22 cellular contexts compared by ENCODE assay signal in genomic region chr18:37243756-37244155, GRCh38.
A peak's percentile ranks its signal among the peaks of the same experiment; 100 is the strongest.
DNase-seq lines count a peak whose midpoint lies in the region; FAIRE-seq and TF ChIP-seq lines count a peak whose summit lies in the region.
"Had no signal": no experiment of that assay in that cellular context is flagged by ENCODE, and none has a peak within 500 bp of the region (broad histone marks: within the 10 kb centered on the region; RNA-seq: fewer than 3 reads in every experiment).

No MANE protein-coding gene starts in this region.

- H3K27me3 Mint-ChIP-seq in astrocyte (ENCODE audit: low read depth, unreplicated experiment), result peaks cover 46% of the 10 kb centered on the region

- H3K36me3 ChIP-seq in ES-I3 (ENCODE audit: insufficient read depth, low read length), result no peaks in the 10 kb centered on the region
- no peaks in the 10 kb centered on the region for H3K36me3 ChIP-seq in astrocyte (ENCODE audit: insufficient read depth, low read length)
- no peaks in the 10 kb centered on the region for H3K36me3 ChIP-seq in osteoblast (ENCODE audit: insufficient read depth, low read length)
- H3K36me3 ChIP-seq in stomach, result no peaks in the 10 kb centered on the region
- H3K36me3 ChIP-seq: gastroesophageal sphincter had no signal

- H3K27me3 ChIP-seq in astrocyte (ENCODE audit: insufficient read depth, low read length) (no peaks in the 10 kb centered on the region), osteoblast (ENCODE audit: insufficient read depth, low read length) (peaks cover 19% of the 10 kb centered on the region), dorsolateral prefrontal cortex (peaks cover 0 to 3% (median 0%) of the 10 kb centered on the region in 45 donors), stomach (peaks cover 0 to 18% (median 0%) of the 10 kb centered on the region in 3 donors)

- H3K9ac ChIP-seq in ES-I3 (ENCODE audit: low read depth, low read length), result peak overlapping the region; percentile 20; the same call in 1 of the 2 replicates
- H3K9ac ChIP-seq in astrocyte (ENCODE audit: low read length), result no peak overlapping the region

- 24 to 52% (median 38%) methylated on average over 36 of the region's 36 CpGs for WGBS in stomach, 5 donors

- TF ChIP-seq CTCF in astrocyte (IDR thresholded peaks at IDR 0.05; ENCODE audit: insufficient read depth, low read depth, low read length) (no peak), osteoblast (IDR thresholded peaks at IDR 0.05; ENCODE audit: extremely low read depth, low read depth, low read length) (no peak), dorsolateral prefrontal cortex (IDR thresholded peaks at IDR 0.05 in 54 of 56, conservative IDR thresholded peaks at IDR 0.05 in 2 of 56; ENCODE audit: low read depth in 1 of 56, partially characterized antibody in 56 of 56) (no peak), stomach (IDR thresholded peaks at IDR 0.05) (no peak)

- H3K36me3 Mint-ChIP-seq in astrocyte (ENCODE audit: low read depth, unreplicated experiment), result no peaks in the 10 kb centered on the region

- peak overlapping the region; percentile 67 for H3K4me3 Mint-ChIP-seq in astrocyte (ENCODE audit: unreplicated experiment)
- H3K4me3 Mint-ChIP-seq: activated CD8-positive, alpha-beta T cell treated with anti-CD3 and anti-CD28 coated beads, Interleukin-2, amount 10 ng/mL, durations not matched to agents 7 days and 5 days; activated naive CD8-positive, alpha-beta T cell treated with anti-CD3 and anti-CD28 coated beads, Interleukin-2, amount 50 U/mL, for 24 hours had no signal

- H3K4me3 ChIP-seq in astrocyte (ENCODE audit: insufficient read depth, low read depth, low read length), result peak overlapping the region; percentile 23
- no peak overlapping the region for H3K4me3 ChIP-seq in osteoblast (ENCODE audit: insufficient read depth, low read length)
- H3K4me3 ChIP-seq in dorsolateral prefrontal cortex, result no peak overlapping the region
- H3K4me3 ChIP-seq in stomach, result no peak overlapping the region
- H3K4me3 ChIP-seq: A549, gastroesophageal sphincter had no signal

- no peak for TF ChIP-seq POLR2A in stomach (IDR thresholded peaks at IDR 0.05)

- H3K9me3 ChIP-seq in ES-I3 (ENCODE audit: control insufficient read depth, insufficient read depth, low read length) (no peaks in the 10 kb centered on the region), astrocyte (ENCODE audit: insufficient read depth, low read depth, low read length) (no peaks in the 10 kb centered on the region), osteoblast (ENCODE audit: low read depth, low read length) (no peaks in the 10 kb centered on the region), stomach (no peaks in the 10 kb centered on the region)
- H3K9me3 ChIP-seq: A549, gastroesophageal sphincter had no signal

- no peaks in the 10 kb centered on the region for H3K9me3 Mint-ChIP-seq in astrocyte (ENCODE audit: unreplicated experiment)

- no peak for TF ChIP-seq EP300 in stomach (IDR thresholded peaks at IDR 0.05)

- peaks cover 4% of the 10 kb centered on the region; the same call in 1 of the 2 replicates for H3K4me1 ChIP-seq in ES-I3 (ENCODE audit: insufficient read depth, low read length)
- H3K4me1 ChIP-seq in astrocyte (ENCODE audit: insufficient read depth, low read length), result no peaks in the 10 kb centered on the region
- H3K4me1 ChIP-seq in osteoblast (ENCODE audit: insufficient read depth, low read length), result no peaks in the 10 kb centered on the region
- H3K4me1 ChIP-seq in stomach, result no peaks in the 10 kb centered on the region
- H3K4me1 ChIP-seq: A549, gastroesophageal sphincter had no signal

- no peaks in the 10 kb centered on the region for H4K20me1 ChIP-seq in astrocyte (ENCODE audit: insufficient read depth, low read length)
- no peaks in the 10 kb centered on the region for H4K20me1 ChIP-seq in osteoblast (ENCODE audit: insufficient read depth, low read length)

- no peaks in the 10 kb centered on the region for H3K79me2 ChIP-seq in astrocyte (ENCODE audit: insufficient read depth, low read length)
- H3K79me2 ChIP-seq in osteoblast (ENCODE audit: insufficient read depth, low read length), result no peaks in the 10 kb centered on the region

- H2AFZ ChIP-seq in astrocyte (ENCODE audit: low read depth, low read length), result peak overlapping the region; percentile 34
- H2AFZ ChIP-seq in osteoblast (ENCODE audit: low read length), result no peak overlapping the region

- no peak for FAIRE-seq in astrocyte (lab: Jason Lieb, UNC)
- FAIRE-seq: A549 had no signal

- H3K4me2 ChIP-seq in astrocyte (ENCODE audit: low read length) (peak overlapping the region; percentile 72), osteoblast (ENCODE audit: insufficient read depth, low read length) (no peak overlapping the region)
- H3K4me2 ChIP-seq: A549 had no signal

- H3K4me1 Mint-ChIP-seq in astrocyte (ENCODE audit: low read depth, unreplicated experiment), result peaks cover 5% of the 10 kb centered on the region
- H3K4me1 Mint-ChIP-seq: activated naive CD8-positive, alpha-beta T cell treated with anti-CD3 and anti-CD28 coated beads, Interleukin-2, amount 50 U/mL, for 24 hours had no signal

- H3K27ac Mint-ChIP-seq in astrocyte (ENCODE audit: unreplicated experiment), result no peak overlapping the region
- H3K27ac Mint-ChIP-seq: activated CD8-positive, alpha-beta T cell treated with anti-CD3 and anti-CD28 coated beads, Interleukin-2, amount 10 ng/mL, durations not matched to agents 7 days and 5 days; activated naive CD8-positive, alpha-beta T cell treated with anti-CD3 and anti-CD28 coated beads, Interleukin-2, amount 50 U/mL, for 24 hours; naive thymus-derived CD4-positive, alpha-beta T cell had no signal

- intact Hi-C loops in dorsolateral prefrontal cortex (cut with DNase I) (no loop called here), stomach (cut with DNase I; ENCODE audit: low total_unique reads) (no loop called here)

- no peak overlapping the region for H3K27ac ChIP-seq in astrocyte (ENCODE audit: low read depth, low read length)
- H3K27ac ChIP-seq in osteoblast (ENCODE audit: low read depth, low read length), result no peak overlapping the region
- H3K27ac ChIP-seq in dorsolateral prefrontal cortex, result no peak overlapping the region
- no peak overlapping the region for H3K27ac ChIP-seq in stomach
- H3K27ac ChIP-seq: A549, gastroesophageal sphincter had no signal

- DNase-seq in astrocyte (ENCODE audit: low read depth) (no peak), islet precursor cell (peak; percentile 54), osteoblast (ENCODE audit: insufficient read length, low spot score, missing footprints) (peak; percentile 37), superior temporal gyrus (ENCODE audit: extremely low spot score) (no peak), dorsolateral prefrontal cortex (no peak), stomach (no peak), HuH-7 (ENCODE audit: low spot score) (no peak)
- DNase-seq: activated CD8-positive, alpha-beta T cell treated with anti-CD3 and anti-CD28 coated beads, Interleukin-2, amount 10 ng/mL, durations not matched to agents 7 days and 5 days; activated gamma-delta T cell; activated naive CD8-positive, alpha-beta T cell treated with anti-CD3 and anti-CD28 coated beads, Interleukin-2, amount 50 U/mL, for 24 hours; activated T-cell treated with anti-CD3 and anti-CD28 coated beads for 4 hours; DMS153; KG1; kidney glomerular epithelial cell; naive thymus-derived CD4-positive, alpha-beta T cell; NCI-H1436 treated with DMSO at 0.1 percent for 48 hours; NCI-H524; SIG-M5; stimulated activated CD8-positive, alpha-beta memory T cell treated with anti-CD3 and anti-CD28 coated beads, Interleukin-4, amount 100 ng/mL, for 48 hours had no signal

Comparison
In these comparisons a context has a peak if more than half of its experiments do, and no peak if none do; other contexts are left out.
1. DNase-seq: peak in islet precursor cell (single experiment) and osteoblast (single experiment); none in astrocyte (single experiment), superior temporal gyrus (single experiment), dorsolateral prefrontal cortex (0 of 10), stomach (single experiment) and HuH-7 (single experiment).